Comparison of ENCODE assay signal across 29 cellular contexts in the genomic region with DNA sequence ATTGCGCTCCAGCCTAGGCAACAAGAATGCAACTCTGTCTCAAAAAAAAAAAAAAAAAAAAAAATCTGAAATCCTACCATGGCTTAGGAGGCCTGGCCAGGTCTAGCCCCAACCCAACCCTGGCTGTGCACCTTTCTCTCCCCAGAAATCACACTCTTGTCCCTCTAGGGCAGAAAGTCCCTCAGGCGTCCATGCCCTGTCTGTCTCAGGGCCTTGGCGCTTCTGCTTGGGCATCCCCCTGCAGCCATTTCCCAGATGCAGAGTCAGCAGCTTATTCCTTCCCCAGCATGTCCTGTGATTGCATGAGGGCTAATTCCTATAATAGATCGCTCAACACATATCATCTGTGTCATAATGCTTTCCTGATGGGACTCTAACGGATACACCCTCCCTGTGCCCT.
"Had no signal": no experiment of that assay in that cellular context is flagged by ENCODE, and none has a peak within 500 bp of the region (broad histone marks: within the 10 kb centered on the region; RNA-seq: fewer than 3 reads in every experiment).

No MANE protein-coding gene starts in this region.

- H3K9me3 ChIP-seq: ascending aorta had no signal

- H3K27me3 ChIP-seq: ascending aorta, cardiac muscle cell had no signal

- H3K36me3 ChIP-seq: ascending aorta, cardiac muscle cell, WERI-Rb-1 had no signal

- H3K27ac ChIP-seq: ascending aorta, cardiac muscle cell, WERI-Rb-1 had no signal

- H3K4me3 ChIP-seq: ascending aorta, cardiac muscle cell had no signal

- DNase-seq: activated CD4-positive, alpha-beta memory T cell treated with anti-CD3 and anti-CD28 coated beads, Interleukin-2, amount 10 ng/mL, durations not matched to agents 7 days and 5 days; activated CD4-positive, alpha-beta T cell treated with anti-CD3 and anti-CD28 coated beads for 1 hour; activated CD4-positive, alpha-beta T cell treated with anti-CD3 and anti-CD28 coated beads for 36 hours; activated CD4-positive, alpha-beta T cell treated with anti-CD3 and anti-CD28 coated beads for 48 hours; activated CD4-positive, alpha-beta T cell treated with anti-CD3 and anti-CD28 coated beads, Interleukin-2, amount 10 ng/mL, durations not matched to agents 7 days and 5 days; activated CD4-positive, alpha-beta T cell treated with anti-CD3 and anti-CD28 coated beads, Interleukin-2, amount 50 U/mL, for 48 hours; activated CD4-positive, CD25-positive, alpha-beta regulatory T cell; activated CD8-positive, alpha-beta memory T cell treated with anti-CD3 and anti-CD28 coated beads for 24 hours; activated CD8-positive, alpha-beta memory T cell treated with anti-CD3 and anti-CD28 coated beads, Interleukin-2, amount 10 ng/mL, durations not matched to agents 7 days and 5 days; activated CD8-positive, alpha-beta memory T cell treated with anti-CD3 and anti-CD28 coated beads, Interleukin-2, amount 50 U/mL, for 48 hours; activated CD8-positive, alpha-beta T cell treated with anti-CD3 and anti-CD28 coated beads, Interleukin-2, amount 10 ng/mL, durations not matched to agents 7 days and 5 days; activated effector memory CD4-positive, alpha-beta T cell treated with Interleukin-2 at 50 U/mL for 16 hours; activated gamma-delta T cell; activated naive CD4-positive, alpha-beta T cell treated with anti-CD3 and anti-CD28 coated beads, Interleukin-2, amount 10 ng/mL, durations not matched to agents 7 days and 5 days; activated naive CD4-positive, alpha-beta T cell treated with Interleukin-2 at 50 U/mL for 16 hours; activated naive CD8-positive, alpha-beta T cell treated with anti-CD3 and anti-CD28 coated beads, Interleukin-2, amount 10 ng/mL, durations not matched to agents 7 days and 5 days; activated naive CD8-positive, alpha-beta T cell treated with anti-CD3 and anti-CD28 coated beads, Interleukin-2, amount 50 U/mL, for 24 hours; activated T-cell treated with anti-CD3 and anti-CD28 coated beads, Interleukin-2, amount 50 U/mL, for 24 hours; activated T-cell treated with anti-CD3 and anti-CD28 coated beads, Interleukin-2, amount 50 U/mL, for 48 hours; amygdala; anterior cingulate cortex; caudate nucleus; cerebellar nuclear complex; T-helper 1 cell; T-helper 2 cell; T-helper 9 cell; WERI-Rb-1 had no signal

- H3K4me1 ChIP-seq: ascending aorta had no signal
